Comparison of ENCODE assay signal across 9 cellular contexts in the genomic region with DNA sequence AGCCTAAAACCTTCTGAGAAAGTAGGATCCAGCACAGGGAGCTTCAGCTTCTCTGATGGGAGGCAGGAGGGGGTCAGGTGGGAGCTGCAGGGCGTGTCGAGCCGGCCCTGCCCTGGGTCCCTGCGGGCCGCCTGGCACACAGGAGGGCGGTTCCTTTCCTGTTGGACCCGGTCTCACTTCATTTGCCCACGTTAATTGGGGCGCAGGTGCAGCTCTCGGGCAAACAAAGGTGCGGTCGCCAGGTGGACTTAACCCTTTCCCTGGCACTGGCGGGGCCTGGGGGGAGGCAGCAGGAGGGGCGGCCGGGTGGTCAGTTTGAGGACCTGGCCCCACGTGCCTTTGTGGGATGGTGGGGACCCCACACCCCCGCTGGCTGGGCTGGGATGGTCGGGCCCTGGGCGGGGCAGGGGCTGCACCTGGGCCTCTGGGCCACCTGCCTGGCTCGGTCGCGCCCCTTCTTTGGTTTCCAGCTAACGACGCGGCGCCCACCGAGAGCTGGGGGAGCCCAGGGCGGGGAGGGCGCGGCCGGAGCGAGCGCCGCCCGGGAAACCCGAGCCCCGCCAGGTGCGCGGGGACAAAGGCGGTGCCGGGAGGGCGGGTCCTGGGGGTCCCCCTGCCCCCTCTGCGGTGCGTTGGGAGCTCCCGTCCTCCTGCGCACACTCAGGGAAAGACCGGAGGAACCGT. TPM values are rescaled to one million over a fixed set of nuclear protein-coding genes. Genes with fewer than 3 reads are reported as not detected.
DNase-seq lines count a peak whose midpoint lies in the region; ATAC-seq and TF ChIP-seq lines count a peak whose summit lies in the region.
"Had no signal": no experiment of that assay in that cellular context is flagged by ENCODE, and none has a peak within 500 bp of the region (broad histone marks: within the 10 kb centered on the region; RNA-seq: fewer than 3 reads in every experiment).

No MANE protein-coding gene starts in this region.

- CTCF ChIA-PET in T-cell (lab: Charles Lee): interaction anchor here in 1 of 2 donors (0.6 to 0.7 kb wide), 2 partner anchors 16 to 37 kb away, joined by 3 read pairs; a partner anchor contains a TSS
- CTCF ChIA-PET in naive thymus-derived CD4-positive, alpha-beta T cell (lab: Charles Lee): no interaction called here

- H3K9me3 Mint-ChIP-seq in IgD-negative memory B cell (no peaks in the 10 kb centered on the region), T-cell (no peaks in the 10 kb centered on the region)
- H3K9me3 Mint-ChIP-seq in naive thymus-derived CD4-positive, alpha-beta T cell: no peaks in the 10 kb centered on the region

- DNase-seq in T-cell: peak in 2 of 34 experiments; percentile 20 to 23
- DNase-seq in naive thymus-derived CD4-positive, alpha-beta T cell: no peak
- DNase-seq in GF-D8 (lab: John Stamatoyannopoulos, UW): no peak
- no peak for DNase-seq in activated gamma-delta T cell (lab: John Stamatoyannopoulos, UW)
- DNase-seq in superior temporal gyrus (ENCODE audit: extremely low spot score): no peak
- no peak for DNase-seq in activated CD4-positive, alpha-beta T cell treated with anti-CD3 and anti-CD28 coated beads for 48 hours

- no peak for TF ChIP-seq CTCF in GM12875 (IDR thresholded peaks at IDR 0.05; ENCODE audit: borderline replicate concordance, insufficient read depth, low read depth, low read length)

- no peaks in the 10 kb centered on the region for H3K9me3 ChIP-seq in naive thymus-derived CD4-positive, alpha-beta T cell (ENCODE audit: control insufficient read depth in 2 of 3, low read length in 3 of 3)

- H3K4me3 Mint-ChIP-seq in IgD-negative memory B cell (peak overlapping the region; percentile 78 to 93 (median 86)), T-cell (peak overlapping the region; percentile 24 to 55 (median 34))
- peak overlapping the region in 7 of 10 donors; percentile 36 to 76 (median 49) for H3K4me3 Mint-ChIP-seq in naive thymus-derived CD4-positive, alpha-beta T cell

- H3K36me3 ChIP-seq in naive thymus-derived CD4-positive, alpha-beta T cell (ENCODE audit: control insufficient read depth in 2 of 3, insufficient read depth in 3 of 3, low read length in 3 of 3): no peaks in the 10 kb centered on the region

- no peak overlapping the region for H3K27ac ChIP-seq in naive thymus-derived CD4-positive, alpha-beta T cell (ENCODE audit: low read depth, low read length)

- H3K27ac Mint-ChIP-seq in IgD-negative memory B cell (peak overlapping the region; percentile 95 to 98 (median 98)), T-cell (no peak overlapping the region)
- peak overlapping the region in 4 of 9 donors; percentile 14 to 74 (median 44) for H3K27ac Mint-ChIP-seq in naive thymus-derived CD4-positive, alpha-beta T cell

- POLR2A ChIA-PET in T-cell (lab: Charles Lee): no interaction called here
- POLR2A ChIA-PET in naive thymus-derived CD4-positive, alpha-beta T cell (lab: Charles Lee): interaction anchor here (1.0 kb wide), 1 partner anchor 21 kb away, joined by 4 read pairs; no protein-coding TSS in a partner anchor

- H3K4me1 ChIP-seq in naive thymus-derived CD4-positive, alpha-beta T cell (ENCODE audit: control insufficient read depth in 2 of 2, insufficient read depth in 2 of 2, low read length in 2 of 2): peaks cover 5 to 9% of the 10 kb centered on the region in 2 donors

- ATAC-seq in T-cell (replicated peaks in 1 of 4): peak; percentile 32 to 57 (median 37)
- ATAC-seq in naive thymus-derived CD4-positive, alpha-beta T cell: peak; percentile 31

- H3K4me3 ChIP-seq in GM12875 (ENCODE audit: low read depth, low read length): peak overlapping the region; percentile 29
- no peak overlapping the region for H3K4me3 ChIP-seq in naive thymus-derived CD4-positive, alpha-beta T cell (ENCODE audit: low read length)

- intact Hi-C loops in naive thymus-derived CD4-positive, alpha-beta T cell (cut with micrococcal nuclease): loop anchor here in 1 of 2 donors (5.0 kb wide), 1 partner anchor 71 kb away; a partner anchor contains a TSS

- H3K27me3 ChIP-seq in naive thymus-derived CD4-positive, alpha-beta T cell (ENCODE audit: control insufficient read depth in 2 of 2, insufficient read depth in 2 of 2, low read length in 2 of 2): no peaks in the 10 kb centered on the region

- H3K36me3 Mint-ChIP-seq in IgD-negative memory B cell (no peaks in the 10 kb centered on the region), T-cell (no peaks in the 10 kb centered on the region)
- no peaks in the 10 kb centered on the region for H3K36me3 Mint-ChIP-seq in naive thymus-derived CD4-positive, alpha-beta T cell

- H3K27me3 Mint-ChIP-seq in IgD-negative memory B cell (no peaks in the 10 kb centered on the region), T-cell (no peaks in the 10 kb centered on the region)
- no peaks in the 10 kb centered on the region for H3K27me3 Mint-ChIP-seq in naive thymus-derived CD4-positive, alpha-beta T cell

- H3K4me1 Mint-ChIP-seq in IgD-negative memory B cell (peaks cover 13 to 19% (median 18%) of the 10 kb centered on the region in 3 donors), T-cell (peaks cover 7 to 21% (median 10%) of the 10 kb centered on the region in 3 donors)
- peaks cover 0 to 21% (median 9%) of the 10 kb centered on the region in 7 donors for H3K4me1 Mint-ChIP-seq in naive thymus-derived CD4-positive, alpha-beta T cell

RNA-seq across cellular contexts. Expression of a gene that starts 20.8 kb away (rescaled TPM):
- 7.9 TPM for polyA plus RNA-seq in IgD-negative memory B cell
- total RNA-seq in T-cell: 10 to 100 TPM; 20.4 to 37.7 (median 22.5) TPM
- total RNA-seq in naive thymus-derived CD4-positive, alpha-beta T cell: 10 to 100 TPM; 17.6 to 21.9 (median 19.6) TPM
- 10 to 100 TPM in 1 of 2 donors, 1 to 10 TPM in 1; 6.4 to 10.5 TPM for polyA plus RNA-seq in naive thymus-derived CD4-positive, alpha-beta T cell

RNA-seq across cellular contexts. Expression of a gene that starts 37.0 kb away (rescaled TPM):
- not detected for polyA plus RNA-seq in IgD-negative memory B cell
- 1 to 10 TPM in 1 of 5 donors, under 1 TPM in 3, not detected in 1; 0.26 to 1.0 (median 0.47) TPM for total RNA-seq in T-cell
- under 1 TPM in 2 of 5 experiments, not detected in 3; 0.58 to 0.80 TPM for total RNA-seq in naive thymus-derived CD4-positive, alpha-beta T cell
- not detected for polyA plus RNA-seq in naive thymus-derived CD4-positive, alpha-beta T cell
- total RNA-seq: lung microvascular endothelial cell had no signal

Comparison
In these comparisons a context has a peak if more than half of its experiments do, and no peak if none do; other contexts are left out.
1. H3K27ac Mint-ChIP-seq: peak in IgD-negative memory B cell (3 of 3); none in T-cell (0 of 2).
2. H3K4me3 Mint-ChIP-seq: peak in every context shown above with its lines; median percentile 86 in IgD-negative memory B cell; 49 in naive thymus-derived CD4-positive, alpha-beta T cell; 34 in T-cell.